In genomic region chr11:134754823-134755198, GRCh38 we compare ENCODE assay signal across 31 cellular contexts.
"Had no signal": no experiment of that assay in that cellular context is flagged by ENCODE, and none has a peak within 500 bp of the region (broad histone marks: within the 10 kb centered on the region; RNA-seq: fewer than 3 reads in every experiment).

No MANE protein-coding gene starts in this region.

- H3K9ac ChIP-seq: parathyroid adenoma had no signal

- H3K4me2 ChIP-seq: smooth muscle cell had no signal

- H3K4me3 ChIP-seq: colonic mucosa, esophagus squamous epithelium, heart right ventricle, left lung, prostate gland, right atrium auricular region, smooth muscle cell, testis, tibial artery, upper lobe of left lung had no signal

- H3K79me2 ChIP-seq: parathyroid adenoma had no signal

- H3K27me3 Mint-ChIP-seq: dendritic cell treated with granulocyte-macrophage colony-stimulating factor and Interleukin-4, amounts not matched to agents 40 ng/mL and 50 ng/mL, for 4 days had no signal

- H3K27me3 ChIP-seq: colonic mucosa, right atrium auricular region, testis, tibial artery, upper lobe of left lung had no signal

- DNase-seq: colonic mucosa; effector memory CD4-positive, alpha-beta T cell; esophagus squamous epithelium; foreskin melanocyte; glutamatergic neuron; heart right ventricle; hypothalamus; immature natural killer cell; kidney; left lung; mammary epithelial cell; mesendoderm; naive thymus-derived CD8-positive, alpha-beta T cell; nephron progenitor cell; occipital lobe; stimulated activated CD4-positive, alpha-beta T cell treated with anti-CD3 and anti-CD28 coated beads, Interleukin-12 subunit alpha, Interleukin-12 subunit beta, amount 100 ng/mL, for 4 hours; stimulated activated CD4-positive, alpha-beta T cell treated with anti-CD3 and anti-CD28 coated beads, Interleukin-1b, Interleukin-23, amount 100 ng/mL, for 48 hours; stimulated activated CD4-positive, alpha-beta T cell treated with anti-CD3 and anti-CD28 coated beads, Interleukin-4, amount 100 ng/mL, for 24 hours; stimulated activated naive CD4-positive, alpha-beta T cell treated with Interleukin-2 at 50 U/mL for 16 hours; substantia nigra; testis; tibial artery; upper lobe of left lung had no signal

- H3K36me3 Mint-ChIP-seq: immature natural killer cell; naive thymus-derived CD8-positive, alpha-beta T cell; stimulated activated effector memory CD8-positive, alpha-beta T cell treated with anti-CD3 and anti-CD28 coated beads, Interleukin-12 subunit alpha, Interleukin-12 subunit beta, amount 100 ng/mL, for 72 hours had no signal

- H3K4me1 Mint-ChIP-seq: central memory CD8-positive, alpha-beta T cell; immature natural killer cell; naive thymus-derived CD8-positive, alpha-beta T cell; stimulated activated effector memory CD8-positive, alpha-beta T cell treated with anti-CD3 and anti-CD28 coated beads, Interleukin-12 subunit alpha, Interleukin-12 subunit beta, amount 100 ng/mL, for 72 hours had no signal

- H3K27ac ChIP-seq: colonic mucosa, esophagus squamous epithelium, heart right ventricle, left lung, parathyroid adenoma, prostate gland, right atrium auricular region, testis, tibial artery, upper lobe of left lung had no signal

- H3K9me3 Mint-ChIP-seq: central memory CD8-positive, alpha-beta T cell; dendritic cell treated with granulocyte-macrophage colony-stimulating factor and Interleukin-4, amounts not matched to agents 40 ng/mL and 50 ng/mL, for 4 days; immature natural killer cell; naive thymus-derived CD8-positive, alpha-beta T cell; nephron progenitor cell; stimulated activated effector memory CD8-positive, alpha-beta T cell treated with anti-CD3 and anti-CD28 coated beads, Interleukin-12 subunit alpha, Interleukin-12 subunit beta, amount 100 ng/mL, for 72 hours had no signal

- ATAC-seq: heart right ventricle; left lung; naive thymus-derived CD8-positive, alpha-beta T cell; sciatic nerve; stimulated activated effector memory CD8-positive, alpha-beta T cell treated with anti-CD3 and anti-CD28 coated beads, Interleukin-12 subunit alpha, Interleukin-12 subunit beta, amount 100 ng/mL, for 72 hours had no signal

- H3K9me3 ChIP-seq: colonic mucosa, esophagus squamous epithelium, heart right ventricle, left lung, prostate gland, right atrium auricular region, testis, tibial artery, upper lobe of left lung had no signal

- H3K4me3 Mint-ChIP-seq: central memory CD8-positive, alpha-beta T cell; dendritic cell treated with granulocyte-macrophage colony-stimulating factor and Interleukin-4, amounts not matched to agents 40 ng/mL and 50 ng/mL, for 4 days; immature natural killer cell; nephron progenitor cell; stimulated activated effector memory CD8-positive, alpha-beta T cell treated with anti-CD3 and anti-CD28 coated beads, Interleukin-12 subunit alpha, Interleukin-12 subunit beta, amount 100 ng/mL, for 72 hours had no signal

- H3K4me1 ChIP-seq: colonic mucosa, esophagus squamous epithelium, heart right ventricle, left lung, parathyroid adenoma, prostate gland, right atrium auricular region, tibial artery, upper lobe of left lung had no signal

- H3K27ac Mint-ChIP-seq: dendritic cell treated with granulocyte-macrophage colony-stimulating factor and Interleukin-4, amounts not matched to agents 40 ng/mL and 50 ng/mL, for 4 days; immature natural killer cell; nephron progenitor cell; stimulated activated effector memory CD8-positive, alpha-beta T cell treated with anti-CD3 and anti-CD28 coated beads, Interleukin-12 subunit alpha, Interleukin-12 subunit beta, amount 100 ng/mL, for 72 hours had no signal

- H2AFZ ChIP-seq: parathyroid adenoma had no signal

- H3K36me3 ChIP-seq: colonic mucosa, esophagus squamous epithelium, heart right ventricle, left lung, prostate gland, right atrium auricular region, tibial artery, upper lobe of left lung had no signal
